17 cellular contexts compared by ENCODE assay signal in the genomic region with DNA sequence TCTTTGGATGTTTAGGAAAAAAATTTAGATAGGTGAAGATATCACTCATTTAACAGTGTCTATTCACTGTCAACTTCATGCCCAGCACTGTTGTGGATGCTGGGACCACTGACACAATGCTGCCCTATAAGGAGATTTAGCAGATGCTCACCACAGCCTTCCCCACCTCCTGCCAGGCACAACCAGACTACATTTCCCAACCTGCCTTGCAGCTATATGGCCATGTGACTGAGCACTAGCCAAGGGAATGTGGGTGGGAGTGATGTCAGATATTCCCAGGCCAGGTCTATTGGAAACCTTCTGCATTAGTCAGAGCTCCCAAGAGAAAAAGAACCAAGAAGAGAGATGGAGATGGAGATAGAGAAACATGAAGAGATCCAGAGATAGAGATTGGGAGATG.
DNase-seq lines count a peak whose midpoint lies in the region; ATAC-seq and TF ChIP-seq lines count a peak whose summit lies in the region.
"Had no signal": no experiment of that assay in that cellular context is flagged by ENCODE, and none has a peak within 500 bp of the region (broad histone marks: within the 10 kb centered on the region; RNA-seq: fewer than 3 reads in every experiment).

No MANE protein-coding gene starts in this region.

- no peak for TF ChIP-seq RAD21 in Ishikawa (IDR thresholded peaks at IDR 0.05; ENCODE audit: low read depth)

- TF ChIP-seq POLR2A in erythroblast (IDR thresholded peaks at IDR 0.05; ENCODE audit: low read length) = no peak

- H3K4me1 Mint-ChIP-seq in mesothelial cell of epicardium = peaks cover 6% of the 10 kb centered on the region
- H3K4me1 Mint-ChIP-seq: activated naive CD8-positive, alpha-beta T cell treated with anti-CD3 and anti-CD28 coated beads, Interleukin-2, amount 10 ng/mL, durations not matched to agents 7 days and 5 days had no signal

- no peak for TF ChIP-seq EP300 in Ishikawa (IDR thresholded peaks at IDR 0.05; ENCODE audit: borderline replicate concordance)

- no peak for TF ChIP-seq CTCF in mesothelial cell of epicardium (IDR thresholded peaks at IDR 0.05; ENCODE audit: unreplicated experiment)

- H3K4me3 Mint-ChIP-seq in mesothelial cell of epicardium = no peak overlapping the region
- H3K4me3 Mint-ChIP-seq: activated naive CD8-positive, alpha-beta T cell treated with anti-CD3 and anti-CD28 coated beads, Interleukin-2, amount 10 ng/mL, durations not matched to agents 7 days and 5 days had no signal

- peaks cover 28% of the 10 kb centered on the region for H3K9me3 Mint-ChIP-seq in mesothelial cell of epicardium

- no peaks in the 10 kb centered on the region for H3K36me3 Mint-ChIP-seq in mesothelial cell of epicardium
- H3K36me3 Mint-ChIP-seq: activated naive CD8-positive, alpha-beta T cell treated with anti-CD3 and anti-CD28 coated beads, Interleukin-2, amount 10 ng/mL, durations not matched to agents 7 days and 5 days had no signal

- DNase-seq in EH (ENCODE audit: low read depth) (peak; percentile 78), astrocyte of the hippocampus (ENCODE audit: low read depth, low spot score) (peak; percentile 53), kidney tubule cell (ENCODE audit: low spot score) (peak; percentile 58), erythroblast (lab: John Stamatoyannopoulos, UW) (no peak), SKM-1 (lab: John Stamatoyannopoulos, UW; ENCODE audit: unreplicated experiment) (no peak), mesothelial cell of epicardium (ENCODE audit: low spot score in 2 of 2, unreplicated experiment in 2 of 2) (no peak)
- DNase-seq: activated CD8-positive, alpha-beta memory T cell treated with anti-CD3 and anti-CD28 coated beads, Interleukin-2, amount 50 U/mL, for 48 hours; activated naive CD8-positive, alpha-beta T cell treated with anti-CD3 and anti-CD28 coated beads, Interleukin-2, amount 10 ng/mL, durations not matched to agents 7 days and 5 days; heart left ventricle; MV-4-11; NCI-H510A; SHP77; stimulated activated CD4-positive, alpha-beta T cell treated with anti-CD3 and anti-CD28 coated beads, Interleukin-2, amount 100 ng/mL, for 48 hours; stimulated activated naive CD4-positive, alpha-beta T cell had no signal

- ATAC-seq in GM21390 (IDR thresholded peaks at IDR 0.05; ENCODE audit: unreplicated experiment) = no peak
- ATAC-seq: GM12878, heart left ventricle had no signal

- no peaks in the 10 kb centered on the region for H3K27me3 Mint-ChIP-seq in mesothelial cell of epicardium (ENCODE audit: low read depth)
- H3K27me3 Mint-ChIP-seq: activated naive CD8-positive, alpha-beta T cell treated with anti-CD3 and anti-CD28 coated beads, Interleukin-2, amount 10 ng/mL, durations not matched to agents 7 days and 5 days had no signal

- no peak overlapping the region for H3K27ac Mint-ChIP-seq in mesothelial cell of epicardium
- H3K27ac Mint-ChIP-seq: activated naive CD8-positive, alpha-beta T cell treated with anti-CD3 and anti-CD28 coated beads, Interleukin-2, amount 10 ng/mL, durations not matched to agents 7 days and 5 days had no signal

TF ChIP-seq in Ishikawa, 13 proteins besides CTCF, POLR2A, EP300 and RAD21:
- TF ChIP-seq CREB1 (IDR thresholded peaks at IDR 0.05; ENCODE audit: low read depth) = no peak
- TF ChIP-seq, protein P1, sequence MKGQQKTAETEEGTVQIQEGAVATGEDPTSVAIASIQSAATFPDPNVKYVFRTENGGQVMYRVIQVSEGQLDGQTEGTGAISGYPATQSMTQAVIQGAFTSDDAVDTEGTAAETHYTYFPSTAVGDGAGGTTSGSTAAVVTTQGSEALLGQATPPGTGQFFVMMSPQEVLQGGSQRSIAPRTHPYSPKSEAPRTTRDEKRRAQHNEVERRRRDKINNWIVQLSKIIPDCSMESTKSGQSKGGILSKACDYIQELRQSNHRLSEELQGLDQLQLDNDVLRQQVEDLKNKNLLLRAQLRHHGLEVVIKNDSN (IDR thresholded peaks at IDR 0.05) = peak; percentile 88

Comparison
In these comparisons a context has a peak if more than half of its experiments do, and no peak if none do; other contexts are left out.
1. DNase-seq: peak in EH (single experiment), astrocyte of the hippocampus (single experiment) and kidney tubule cell (single experiment); none in erythroblast (0 of 2), SKM-1 (single experiment) and mesothelial cell of epicardium (0 of 2).